21 cellular contexts compared by ENCODE assay signal in the genomic region with DNA sequence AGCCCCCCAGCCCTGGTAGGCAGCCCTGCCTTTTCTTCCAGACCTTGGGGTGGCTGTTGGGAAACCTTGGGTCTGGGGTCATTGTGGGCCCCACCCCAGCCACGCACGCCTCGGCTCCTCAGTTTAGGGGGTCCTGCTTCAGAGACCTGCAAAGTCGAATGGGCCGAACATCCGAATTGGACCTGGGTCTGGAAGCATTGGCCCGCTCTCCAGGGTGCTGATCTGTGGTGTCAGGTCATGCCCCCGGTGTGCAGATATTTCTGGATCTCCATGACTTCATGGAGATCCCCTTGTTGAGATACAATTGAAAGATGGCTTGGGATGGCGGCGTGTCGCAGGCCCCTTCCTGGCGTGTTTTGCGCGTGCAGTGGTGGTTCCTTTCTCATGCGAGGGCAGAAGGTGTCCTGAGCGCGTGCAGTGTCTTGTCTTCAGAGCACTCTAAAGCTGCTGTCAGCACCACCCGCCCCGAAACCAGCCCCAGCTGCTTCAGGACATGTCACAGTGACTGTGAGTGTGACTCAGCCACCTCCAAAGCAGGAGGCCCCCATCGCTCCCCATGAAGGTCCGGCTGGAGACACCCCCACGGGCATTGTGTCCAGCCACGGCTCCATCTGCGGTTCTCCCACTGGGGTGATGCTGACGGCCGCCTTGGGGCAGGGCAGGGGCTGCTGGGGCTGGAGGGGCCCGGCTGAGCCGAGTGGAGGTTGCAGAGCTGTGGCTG.
DNase-seq lines count a peak whose midpoint lies in the region; ATAC-seq, FAIRE-seq and TF ChIP-seq lines count a peak whose summit lies in the region.
"Had no signal": no experiment of that assay in that cellular context is flagged by ENCODE, and none has a peak within 500 bp of the region (broad histone marks: within the 10 kb centered on the region; RNA-seq: fewer than 3 reads in every experiment).

No MANE protein-coding gene starts in this region.

- no peak for FAIRE-seq in K562 (lab: Jason Lieb, UNC)
- FAIRE-seq: H1 had no signal

- ATAC-seq in K562: no peak
- ATAC-seq: HCT116 had no signal

- no peak for TF ChIP-seq EP300 in K562 (IDR thresholded peaks at IDR 0.05; ENCODE audit: low read length)

- H3K9me3 ChIP-seq in HEK293 (ENCODE audit: control insufficient read depth, insufficient read depth, low read depth, low read length) (no peaks in the 10 kb centered on the region), K562 (replicated peaks; ENCODE audit: control insufficient read depth, insufficient read depth, low read depth, low read length) (no peaks in the 10 kb centered on the region)

- no peak overlapping the region for H3K4me3 Mint-ChIP-seq in neural crest cell
- H3K4me3 Mint-ChIP-seq: CD8-positive, alpha-beta memory T cell had no signal

- no peaks in the 10 kb centered on the region for H3K27me3 Mint-ChIP-seq in neural crest cell (ENCODE audit: low read depth)
- H3K27me3 Mint-ChIP-seq: CD8-positive, alpha-beta memory T cell had no signal

- TF ChIP-seq CTCF in HEK293 (tag by site-specific recombination; IDR thresholded peaks at IDR 0.05) (no peak), K562 (IDR thresholded peaks at IDR 0.05 in 2 of 3, conservative IDR thresholded peaks at IDR 0.05 in 1 of 3; ENCODE audit: insufficient read depth in 2 of 3, low read depth in 1 of 3, low read length in 3 of 3) (no peak), neural crest cell (conservative IDR thresholded peaks at IDR 0.05) (no peak)

- POLR2A ChIA-PET in HEK293 (lab: Yijun Ruan, JAX) (no interaction called here), K562 (lab: Yijun Ruan, JAX) (no interaction called here)

- intact Hi-C loops in K562 (cut with micrococcal nuclease): no loop called here

- TF ChIP-seq RAD21 in K562 (CRISPR knock-in tag; conservative IDR thresholded peaks at IDR 0.05 in 1 of 2, IDR thresholded peaks at IDR 0.05 in 1 of 2): no peak

- peak overlapping the region in 1 of 2 experiments; percentile 64; a peak in 2 of 4 replicates for H3K9ac ChIP-seq in K562 (ENCODE audit: insufficient read depth in 1 of 2, low read depth in 2 of 2, low read length in 2 of 2)

- WGBS in K562 (ENCODE audit: insufficient coverage, low coverage, missing lambda C conversion rate): 84% methylated on average over 24 of the region's 28 CpGs

- H3K27ac Mint-ChIP-seq in neural crest cell (ENCODE audit: unreplicated experiment): peak overlapping the region; percentile 19
- H3K27ac Mint-ChIP-seq: CD8-positive, alpha-beta memory T cell had no signal

- H3K36me3 Mint-ChIP-seq in neural crest cell (ENCODE audit: low read depth): peaks cover 8% of the 10 kb centered on the region

- H3K36me3 ChIP-seq in HEK293 (ENCODE audit: control insufficient read depth in 2 of 2, insufficient read depth in 1 of 2, low read length in 2 of 2) (peaks cover 0 to 53% of the 10 kb centered on the region in 2 experiments; a peak in 2 of 3 replicates), K562 (ENCODE audit: control insufficient read depth, insufficient read depth, low read length) (peaks cover 61% of the 10 kb centered on the region; the same call in 1 of the 3 replicates)

- in situ Hi-C loops in K562 (cut with MboI): no loop called here
- in situ Hi-C loops in G401 (cut with HindIII; ENCODE audit: low sequenced_read_pairs): no loop called here

- H3K9me3 Mint-ChIP-seq in neural crest cell: no peaks in the 10 kb centered on the region
- H3K9me3 Mint-ChIP-seq: CD8-positive, alpha-beta memory T cell had no signal

- no peaks in the 10 kb centered on the region for H3K4me1 ChIP-seq in HEK293 (ENCODE audit: control insufficient read depth, insufficient read depth, low read length)
- peaks cover 0 to 44% of the 10 kb centered on the region in 2 experiments; a peak in 3 of 5 replicates for H3K4me1 ChIP-seq in K562 (replicated peaks in 1 of 2; ENCODE audit: control insufficient read depth in 2 of 2, insufficient read depth in 2 of 2, low read length in 2 of 2)

- H2AFZ ChIP-seq in K562 (ENCODE audit: low read depth, low read length): no peak overlapping the region

- H3K27ac ChIP-seq in HEK293 (ENCODE audit: extremely low read depth, low read depth, low read length): no peak overlapping the region
- H3K27ac ChIP-seq in K562 (ENCODE audit: extremely low read depth, low read depth, low read length): no peak overlapping the region
- H3K27ac ChIP-seq: C4-2B had no signal

- no peaks in the 10 kb centered on the region for H3K9me1 ChIP-seq in K562 (ENCODE audit: control insufficient read depth, insufficient read depth, low read length)

- H3K4me3 ChIP-seq in HEK293 (ENCODE audit: low read depth, low read length) (no peak overlapping the region), K562 (no peak overlapping the region)

- no peaks in the 10 kb centered on the region for H3K27me3 ChIP-seq in K562 (ENCODE audit: control insufficient read depth in 2 of 2, insufficient read depth in 2 of 2, low read length in 2 of 2)

- no peak for TF ChIP-seq POLR2A in K562 (conservative IDR thresholded peaks at IDR 0.05)

- CTCF ChIA-PET in HEK293 (lab: Yijun Ruan, JAX): no interaction called here
- CTCF ChIA-PET in K562 (lab: Yijun Ruan, JAX; ENCODE audit: low intra/inter-chr PET ratio): no interaction called here

- H3K79me2 ChIP-seq in K562 (ENCODE audit: control insufficient read depth, insufficient read depth, low read length): no peaks in the 10 kb centered on the region

- DNase-seq in EH (ENCODE audit: low read depth): peak; percentile 14
- no peak for DNase-seq in K562 (ENCODE audit: extremely low read depth in 1 of 4, low spot score in 3 of 4)
- no peak for DNase-seq in neural crest cell (ENCODE audit: low read depth, low spot score)
- no peak for DNase-seq in G401 (ENCODE audit: low spot score)
- DNase-seq in DMS153 treated with DMSO at 0.1 percent for 48 hours (lab: John Stamatoyannopoulos, UW; ENCODE audit: unreplicated experiment): no peak
- no peak for DNase-seq in LoVo (ENCODE audit: low spot score)
- DNase-seq: AML-193; Calu3; CD8-positive, alpha-beta memory T cell; DMS153; IMR-90; Karpas-422; NCI-H187; NCI-H446; NCI-H526 treated with DMSO at 0.1 percent for 48 hours; OCI-M1; Right ventricle myocardium superior had no signal

- no peak overlapping the region for H3K4me2 ChIP-seq in K562 (ENCODE audit: insufficient read depth, low read length)

- H4K20me1 ChIP-seq in K562 (replicated peaks; ENCODE audit: control insufficient read depth, insufficient read depth, low read length): no peaks in the 10 kb centered on the region; the same call in 1 of the 2 replicates

- BruUV-seq in K562 (replicated peaks; lab: Mats Ljungman, UMichigan): no TSS peak

- H3K4me1 Mint-ChIP-seq in neural crest cell: peaks cover 4% of the 10 kb centered on the region

TF ChIP-seq in HEK293, 187 proteins besides CTCF, POLR2A, EP300 and RAD21:
- no peak for TF ChIP-seq ZNF121 (tag by site-specific recombination; IDR thresholded peaks at IDR 0.05)
- TF ChIP-seq, protein P1, sequence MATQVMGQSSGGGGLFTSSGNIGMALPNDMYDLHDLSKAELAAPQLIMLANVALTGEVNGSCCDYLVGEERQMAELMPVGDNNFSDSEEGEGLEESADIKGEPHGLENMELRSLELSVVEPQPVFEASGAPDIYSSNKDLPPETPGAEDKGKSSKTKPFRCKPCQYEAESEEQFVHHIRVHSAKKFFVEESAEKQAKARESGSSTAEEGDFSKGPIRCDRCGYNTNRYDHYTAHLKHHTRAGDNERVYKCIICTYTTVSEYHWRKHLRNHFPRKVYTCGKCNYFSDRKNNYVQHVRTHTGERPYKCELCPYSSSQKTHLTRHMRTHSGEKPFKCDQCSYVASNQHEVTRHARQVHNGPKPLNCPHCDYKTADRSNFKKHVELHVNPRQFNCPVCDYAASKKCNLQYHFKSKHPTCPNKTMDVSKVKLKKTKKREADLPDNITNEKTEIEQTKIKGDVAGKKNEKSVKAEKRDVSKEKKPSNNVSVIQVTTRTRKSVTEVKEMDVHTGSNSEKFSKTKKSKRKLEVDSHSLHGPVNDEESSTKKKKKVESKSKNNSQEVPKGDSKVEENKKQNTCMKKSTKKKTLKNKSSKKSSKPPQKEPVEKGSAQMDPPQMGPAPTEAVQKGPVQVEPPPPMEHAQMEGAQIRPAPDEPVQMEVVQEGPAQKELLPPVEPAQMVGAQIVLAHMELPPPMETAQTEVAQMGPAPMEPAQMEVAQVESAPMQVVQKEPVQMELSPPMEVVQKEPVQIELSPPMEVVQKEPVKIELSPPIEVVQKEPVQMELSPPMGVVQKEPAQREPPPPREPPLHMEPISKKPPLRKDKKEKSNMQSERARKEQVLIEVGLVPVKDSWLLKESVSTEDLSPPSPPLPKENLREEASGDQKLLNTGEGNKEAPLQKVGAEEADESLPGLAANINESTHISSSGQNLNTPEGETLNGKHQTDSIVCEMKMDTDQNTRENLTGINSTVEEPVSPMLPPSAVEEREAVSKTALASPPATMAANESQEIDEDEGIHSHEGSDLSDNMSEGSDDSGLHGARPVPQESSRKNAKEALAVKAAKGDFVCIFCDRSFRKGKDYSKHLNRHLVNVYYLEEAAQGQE (tag by site-specific recombination; IDR thresholded peaks at IDR 0.05): peak; percentile 88

TF ChIP-seq in K562, 482 proteins besides CTCF, POLR2A, EP300 and RAD21 (continues in another document):
- TF ChIP-seq, protein P2, sequence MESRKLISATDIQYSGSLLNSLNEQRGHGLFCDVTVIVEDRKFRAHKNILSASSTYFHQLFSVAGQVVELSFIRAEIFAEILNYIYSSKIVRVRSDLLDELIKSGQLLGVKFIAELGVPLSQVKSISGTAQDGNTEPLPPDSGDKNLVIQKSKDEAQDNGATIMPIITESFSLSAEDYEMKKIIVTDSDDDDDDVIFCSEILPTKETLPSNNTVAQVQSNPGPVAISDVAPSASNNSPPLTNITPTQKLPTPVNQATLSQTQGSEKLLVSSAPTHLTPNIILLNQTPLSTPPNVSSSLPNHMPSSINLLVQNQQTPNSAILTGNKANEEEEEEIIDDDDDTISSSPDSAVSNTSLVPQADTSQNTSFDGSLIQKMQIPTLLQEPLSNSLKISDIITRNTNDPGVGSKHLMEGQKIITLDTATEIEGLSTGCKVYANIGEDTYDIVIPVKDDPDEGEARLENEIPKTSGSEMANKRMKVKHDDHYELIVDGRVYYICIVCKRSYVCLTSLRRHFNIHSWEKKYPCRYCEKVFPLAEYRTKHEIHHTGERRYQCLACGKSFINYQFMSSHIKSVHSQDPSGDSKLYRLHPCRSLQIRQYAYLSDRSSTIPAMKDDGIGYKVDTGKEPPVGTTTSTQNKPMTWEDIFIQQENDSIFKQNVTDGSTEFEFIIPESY (CRISPR knock-in tag; IDR thresholded peaks at IDR 0.05): peak; percentile 50
- TF ChIP-seq NRF1 (conservative IDR thresholded peaks at IDR 0.05 in 1 of 2, IDR thresholded peaks at IDR 0.05 in 1 of 2) (peak; percentile 32 to 36; a peak in 2 of 4 replicates), POLR2G (IDR thresholded peaks at IDR 0.05; ENCODE audit: low read depth, low read length) (peak; percentile 23), NR2F6 (CRISPR knock-in tag; IDR thresholded peaks at IDR 0.05) (no peak)
